Comparison of ENCODE assay signal across 22 cellular contexts in genomic region chr10:86932674-86933073, GRCh38. TPM values are rescaled to one million over a fixed set of nuclear protein-coding genes. Genes with fewer than 3 reads are reported as not detected.
A peak's percentile ranks its signal among the peaks of the same experiment; 100 is the strongest.
DNase-seq lines count a peak whose midpoint lies in the region; ATAC-seq and TF ChIP-seq lines count a peak whose summit lies in the region.
"Had no signal": no experiment of that assay in that cellular context is flagged by ENCODE, and none has a peak within 500 bp of the region (broad histone marks: within the 10 kb centered on the region; RNA-seq: fewer than 3 reads in every experiment).

No MANE protein-coding gene starts in this region.

- TF ChIP-seq POLR2A in vagina (IDR thresholded peaks at IDR 0.05), result no peak

- no peaks in the 10 kb centered on the region for H3F3A ChIP-seq in neural progenitor cell (ENCODE audit: low read depth)

- H3K9me3 ChIP-seq in neural progenitor cell (ENCODE audit: low read depth), result no peaks in the 10 kb centered on the region
- no peaks in the 10 kb centered on the region for H3K9me3 ChIP-seq in vagina
- H3K9me3 ChIP-seq: HAP-1 had no signal

- TF ChIP-seq CTCF in activated CD8-positive, alpha-beta T cell treated with anti-CD3 and anti-CD28 coated beads for 36 hours (IDR thresholded peaks at IDR 0.05), result no peak
- TF ChIP-seq CTCF in coronary artery (IDR thresholded peaks at IDR 0.05) (no peak), neural progenitor cell (IDR thresholded peaks at IDR 0.05) (no peak), vagina (IDR thresholded peaks at IDR 0.05) (no peak)

- H4K20me1 ChIP-seq in neural progenitor cell (ENCODE audit: low read depth), result no peaks in the 10 kb centered on the region

- H3K4me3 Mint-ChIP-seq in activated CD8-positive, alpha-beta T cell treated with anti-CD3 and anti-CD28 coated beads for 36 hours, result no peak overlapping the region
- no peak overlapping the region for H3K4me3 Mint-ChIP-seq in activated CD8-positive, alpha-beta T cell treated with anti-CD3 and anti-CD28 coated beads, Interleukin-2, amount 10 ng/mL, durations not matched to agents 7 days and 5 days
- no peak overlapping the region for H3K4me3 Mint-ChIP-seq in neural progenitor cell
- H3K4me3 Mint-ChIP-seq: B cell; CD4-positive, alpha-beta T cell had no signal

- peak overlapping the region in 1 of 2 donors; percentile 48 for H3K27ac ChIP-seq in coronary artery
- H3K27ac ChIP-seq in neural progenitor cell, result no peak overlapping the region
- peak overlapping the region; percentile 25 for H3K27ac ChIP-seq in vagina
- H3K27ac ChIP-seq: 22Rv1 had no signal

- H3K36me3 ChIP-seq in neural progenitor cell (no peaks in the 10 kb centered on the region), vagina (peaks cover 4 to 18% of the 10 kb centered on the region in 2 donors)

- no peaks in the 10 kb centered on the region for H3K27me3 Mint-ChIP-seq in activated CD8-positive, alpha-beta T cell treated with anti-CD3 and anti-CD28 coated beads for 36 hours
- peaks cover 3% of the 10 kb centered on the region for H3K27me3 Mint-ChIP-seq in activated CD8-positive, alpha-beta T cell treated with anti-CD3 and anti-CD28 coated beads, Interleukin-2, amount 10 ng/mL, durations not matched to agents 7 days and 5 days (ENCODE audit: low read depth)
- peaks cover 12% of the 10 kb centered on the region for H3K27me3 Mint-ChIP-seq in neural progenitor cell (ENCODE audit: insufficient read depth, low read depth)
- H3K27me3 Mint-ChIP-seq: B cell; CD4-positive, alpha-beta T cell had no signal

- H2AFZ ChIP-seq in neural progenitor cell (replicated peaks), result no peak overlapping the region
- H2AFZ ChIP-seq: PC-9 had no signal

- H3K9me3 Mint-ChIP-seq in activated CD8-positive, alpha-beta T cell treated with anti-CD3 and anti-CD28 coated beads for 36 hours, result no peaks in the 10 kb centered on the region
- no peaks in the 10 kb centered on the region for H3K9me3 Mint-ChIP-seq in activated CD8-positive, alpha-beta T cell treated with anti-CD3 and anti-CD28 coated beads, Interleukin-2, amount 10 ng/mL, durations not matched to agents 7 days and 5 days (ENCODE audit: insufficient read depth)
- H3K9me3 Mint-ChIP-seq in neural progenitor cell, result no peaks in the 10 kb centered on the region
- H3K9me3 Mint-ChIP-seq: CD4-positive, alpha-beta T cell had no signal

- peak; percentile 24 for ATAC-seq in activated CD8-positive, alpha-beta T cell treated with anti-CD3 and anti-CD28 coated beads for 36 hours
- ATAC-seq in activated CD8-positive, alpha-beta T cell treated with anti-CD3 and anti-CD28 coated beads, Interleukin-2, amount 10 ng/mL, durations not matched to agents 7 days and 5 days, result no peak
- ATAC-seq in HG03097 (IDR thresholded peaks at IDR 0.05; ENCODE audit: low FRiP score, unreplicated experiment), result no peak

- H3K36me3 Mint-ChIP-seq in activated CD8-positive, alpha-beta T cell treated with anti-CD3 and anti-CD28 coated beads for 36 hours (ENCODE audit: low read depth), result no peaks in the 10 kb centered on the region
- H3K36me3 Mint-ChIP-seq in activated CD8-positive, alpha-beta T cell treated with anti-CD3 and anti-CD28 coated beads, Interleukin-2, amount 10 ng/mL, durations not matched to agents 7 days and 5 days (ENCODE audit: low read depth), result peaks cover 4% of the 10 kb centered on the region
- peaks cover 15% of the 10 kb centered on the region for H3K36me3 Mint-ChIP-seq in neural progenitor cell

- CTCF ChIA-PET in activated CD8-positive, alpha-beta T cell treated with anti-CD3 and anti-CD28 coated beads for 36 hours (lab: Charles Lee), result interaction anchor here (1.0 kb wide), 1 partner anchor 28 kb away, joined by 3 read pairs; no protein-coding TSS in a partner anchor
- CTCF ChIA-PET in activated CD8-positive, alpha-beta T cell treated with anti-CD3 and anti-CD28 coated beads, Interleukin-2, amount 10 ng/mL, durations not matched to agents 7 days and 5 days (lab: Charles Lee), result no interaction called here

- POLR2A ChIA-PET in activated CD8-positive, alpha-beta T cell treated with anti-CD3 and anti-CD28 coated beads for 36 hours (lab: Charles Lee), result no interaction called here
- POLR2A ChIA-PET in activated CD8-positive, alpha-beta T cell treated with anti-CD3 and anti-CD28 coated beads, Interleukin-2, amount 10 ng/mL, durations not matched to agents 7 days and 5 days (lab: Charles Lee), result no interaction called here

- H3K4me1 Mint-ChIP-seq in activated CD8-positive, alpha-beta T cell treated with anti-CD3 and anti-CD28 coated beads for 36 hours (ENCODE audit: low read depth), result peaks cover 6% of the 10 kb centered on the region
- peaks cover 9% of the 10 kb centered on the region for H3K4me1 Mint-ChIP-seq in activated CD8-positive, alpha-beta T cell treated with anti-CD3 and anti-CD28 coated beads, Interleukin-2, amount 10 ng/mL, durations not matched to agents 7 days and 5 days (ENCODE audit: low read depth)
- H3K4me1 Mint-ChIP-seq in neural progenitor cell, result no peaks in the 10 kb centered on the region
- H3K4me1 Mint-ChIP-seq: B cell had no signal

- H3K9ac ChIP-seq in neural progenitor cell, result no peak overlapping the region

- H3K79me2 ChIP-seq in neural progenitor cell (ENCODE audit: low read depth), result no peaks in the 10 kb centered on the region

- H3K4me1 ChIP-seq in neural progenitor cell (no peaks in the 10 kb centered on the region), vagina (no peaks in the 10 kb centered on the region)
- H3K4me1 ChIP-seq: HAP-1 had no signal

- H3K27me3 ChIP-seq in neural progenitor cell (no peaks in the 10 kb centered on the region), vagina (no peaks in the 10 kb centered on the region)

- no peak for DNase-seq in activated CD8-positive, alpha-beta T cell treated with anti-CD3 and anti-CD28 coated beads for 36 hours
- no peak for DNase-seq in activated CD8-positive, alpha-beta T cell treated with anti-CD3 and anti-CD28 coated beads, Interleukin-2, amount 10 ng/mL, durations not matched to agents 7 days and 5 days
- DNase-seq in coronary artery (ENCODE audit: low spot score), result peak; percentile 41
- DNase-seq in neural progenitor cell (ENCODE audit: low spot score), result no peak
- no peak for DNase-seq in vagina (ENCODE audit: extremely low spot score in 2 of 2)
- no peak for DNase-seq in HPDE6-E6E7 (ENCODE audit: extremely low spot score)
- DNase-seq in CD1c-positive myeloid dendritic cell (ENCODE audit: extremely low spot score), result no peak
- DNase-seq: Calu3; CD4-positive, alpha-beta T cell; DMS53; KG1; NCI-H1092; NCI-H146; NCI-H2081; NCI-H510A; NCI-H82; PC-9 had no signal

- intact Hi-C loops in activated CD8-positive, alpha-beta T cell treated with anti-CD3 and anti-CD28 coated beads for 36 hours (cut with micrococcal nuclease), result no loop called here
- intact Hi-C loops in vagina (cut with DNase I), result no loop called here

- H3K4me2 ChIP-seq in neural progenitor cell, result no peak overlapping the region

- H3K4me3 ChIP-seq in coronary artery (no peak overlapping the region), neural progenitor cell (no peak overlapping the region), vagina (no peak overlapping the region)
- H3K4me3 ChIP-seq: HAP-1, PC-9 had no signal

- no peak overlapping the region for H3K27ac Mint-ChIP-seq in activated CD8-positive, alpha-beta T cell treated with anti-CD3 and anti-CD28 coated beads for 36 hours
- H3K27ac Mint-ChIP-seq in activated CD8-positive, alpha-beta T cell treated with anti-CD3 and anti-CD28 coated beads, Interleukin-2, amount 10 ng/mL, durations not matched to agents 7 days and 5 days, result no peak overlapping the region
- peak overlapping the region; percentile 50 for H3K27ac Mint-ChIP-seq in neural progenitor cell
- H3K27ac Mint-ChIP-seq: B cell; CD4-positive, alpha-beta T cell had no signal

RNA-seq across cellular contexts. Expression of gene MMRN2, which starts 24.7 kb away (rescaled TPM):
- total RNA-seq in activated CD8-positive, alpha-beta T cell treated with anti-CD3 and anti-CD28 coated beads for 36 hours, result not detected
- not detected for total RNA-seq in activated CD8-positive, alpha-beta T cell treated with anti-CD3 and anti-CD28 coated beads, Interleukin-2, amount 10 ng/mL, durations not matched to agents 7 days and 5 days
- 0.28 and 1.4 TPM in 2 replicates for total RNA-seq in neural progenitor cell (ENCODE audit: low replicate concordance)
- total RNA-seq in vagina, result 57.2 TPM
- total RNA-seq: Calu3 had no signal

RNA-seq across cellular contexts. Expression of gene SNCG, which starts 25.7 kb away (rescaled TPM):
- total RNA-seq in activated CD8-positive, alpha-beta T cell treated with anti-CD3 and anti-CD28 coated beads for 36 hours, result not detected
- not detected for total RNA-seq in activated CD8-positive, alpha-beta T cell treated with anti-CD3 and anti-CD28 coated beads, Interleukin-2, amount 10 ng/mL, durations not matched to agents 7 days and 5 days
- total RNA-seq in neural progenitor cell (ENCODE audit: low replicate concordance), result not detected in 2 replicates
- 36.6 TPM for total RNA-seq in vagina
- total RNA-seq: B cell; CD4-positive, alpha-beta T cell; SK-MEL-5 had no signal

RNA-seq across cellular contexts. Expression of gene ADIRF, which starts 35.6 kb away (rescaled TPM):
- not detected for total RNA-seq in activated CD8-positive, alpha-beta T cell treated with anti-CD3 and anti-CD28 coated beads for 36 hours
- total RNA-seq in activated CD8-positive, alpha-beta T cell treated with anti-CD3 and anti-CD28 coated beads, Interleukin-2, amount 10 ng/mL, durations not matched to agents 7 days and 5 days, result not detected
- total RNA-seq in neural progenitor cell (ENCODE audit: low replicate concordance), result not detected in 2 replicates
- total RNA-seq in vagina, result 374 TPM
- total RNA-seq: B cell; Calu3; CD4-positive, alpha-beta T cell; SK-MEL-5 had no signal

Comparison
In these comparisons a context has a peak if more than half of its experiments do, and no peak if none do; other contexts are left out.
1. RNA of gene MMRN2, which starts 24.7 kb away (total RNA-seq): 57.2 TPM in vagina (single experiment); 0.28 to 1.4 TPM in neural progenitor cell, not detected in activated CD8-positive, alpha-beta T cell treated with anti-CD3 and anti-CD28 coated beads, Interleukin-2, amount 10 ng/mL, durations not matched to agents 7 days and 5 days and not detected in activated CD8-positive, alpha-beta T cell treated with anti-CD3 and anti-CD28 coated beads for 36 hours; every median in the first group is over 10 times any median in the second.
2. RNA of gene SNCG, which starts 25.7 kb away (total RNA-seq): 36.6 TPM in vagina (single experiment); not detected in activated CD8-positive, alpha-beta T cell treated with anti-CD3 and anti-CD28 coated beads for 36 hours, not detected in activated CD8-positive, alpha-beta T cell treated with anti-CD3 and anti-CD28 coated beads, Interleukin-2, amount 10 ng/mL, durations not matched to agents 7 days and 5 days and not detected in neural progenitor cell; every median in the first group is over 10 times any median in the second.
3. RNA of gene ADIRF, which starts 35.6 kb away (total RNA-seq): 374 TPM in vagina (single experiment); not detected in activated CD8-positive, alpha-beta T cell treated with anti-CD3 and anti-CD28 coated beads for 36 hours, not detected in activated CD8-positive, alpha-beta T cell treated with anti-CD3 and anti-CD28 coated beads, Interleukin-2, amount 10 ng/mL, durations not matched to agents 7 days and 5 days and not detected in neural progenitor cell; every median in the first group is over 100 times any median in the second.